ENCODE assay signal across 22 cellular contexts in the genomic region with DNA sequence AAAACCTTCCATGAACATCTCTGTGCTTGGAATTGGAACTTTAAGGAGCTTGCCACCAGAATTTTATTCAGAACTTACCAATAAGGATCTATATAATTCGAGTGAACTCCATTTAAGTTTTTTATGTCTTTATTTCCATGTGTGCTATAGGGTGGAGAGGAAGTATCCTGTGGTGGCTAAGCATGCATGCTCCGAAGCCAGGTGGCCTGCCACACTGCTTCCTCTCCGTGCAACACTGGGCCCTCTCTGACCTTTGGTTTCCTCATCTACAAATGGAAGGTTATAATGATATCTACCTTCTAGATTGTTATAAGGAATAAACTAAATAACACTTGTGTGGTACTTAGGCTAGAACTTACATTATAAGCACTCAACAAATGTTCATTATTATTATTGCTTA.
A peak's percentile ranks its signal among the peaks of the same experiment; 100 is the strongest.
DNase-seq lines count a peak whose midpoint lies in the region; ATAC-seq and TF ChIP-seq lines count a peak whose summit lies in the region.
"Had no signal": no experiment of that assay in that cellular context is flagged by ENCODE, and none has a peak within 500 bp of the region (broad histone marks: within the 10 kb centered on the region; RNA-seq: fewer than 3 reads in every experiment).

No MANE protein-coding gene starts in this region.

- no peak overlapping the region for H3K27ac Mint-ChIP-seq in memory B cell
- H3K27ac Mint-ChIP-seq: activated CD4-positive, alpha-beta T cell treated with anti-CD3 and anti-CD28 coated beads, Interleukin-2, amount 10 ng/mL, durations not matched to agents 7 days and 5 days; activated naive CD8-positive, alpha-beta T cell; activated T-helper 2 cell treated with anti-CD3 and anti-CD28 coated beads, Interferon-gamma antibody, Interleukin-2, Interleukin-4, amounts not matched to agents 10 μg/mL and 5 μg/mL and 100 μg/mL, durations not matched to agents 14 hours and 24 hours and 36 hours; stimulated activated naive CD8-positive, alpha-beta T cell treated with anti-CD3 and anti-CD28 coated beads, Interleukin-15, Interleukin-2, amounts not matched to agents 100 ng/mL and 50 ng/mL, for 24 hours had no signal

- peaks cover 5% of the 10 kb centered on the region for H3K4me1 Mint-ChIP-seq in memory B cell
- H3K4me1 Mint-ChIP-seq: central memory CD8-positive, alpha-beta T cell had no signal

- peaks cover 2% of the 10 kb centered on the region for H3K9me3 Mint-ChIP-seq in memory B cell
- H3K9me3 Mint-ChIP-seq: central memory CD8-positive, alpha-beta T cell; stimulated activated naive CD8-positive, alpha-beta T cell treated with anti-CD3 and anti-CD28 coated beads, Interleukin-15, Interleukin-2, amounts not matched to agents 100 ng/mL and 50 ng/mL, for 24 hours had no signal

- no peaks in the 10 kb centered on the region for H3K27me3 Mint-ChIP-seq in memory B cell
- H3K27me3 Mint-ChIP-seq: activated CD4-positive, alpha-beta T cell treated with anti-CD3 and anti-CD28 coated beads, Interleukin-2, amount 10 ng/mL, durations not matched to agents 7 days and 5 days; activated naive CD8-positive, alpha-beta T cell; central memory CD8-positive, alpha-beta T cell; stimulated activated naive CD8-positive, alpha-beta T cell treated with anti-CD3 and anti-CD28 coated beads, Interleukin-15, Interleukin-2, amounts not matched to agents 100 ng/mL and 50 ng/mL, for 24 hours had no signal

- peak; percentile 59 for ATAC-seq in memory B cell (ENCODE audit: low read depth)
- ATAC-seq: heart left ventricle had no signal

- no peaks in the 10 kb centered on the region for H3K4me1 ChIP-seq in esophagus muscularis mucosa
- H3K4me1 ChIP-seq: heart left ventricle, transverse colon had no signal

- TF ChIP-seq POLR2A in esophagus muscularis mucosa (IDR thresholded peaks at IDR 0.05; ENCODE audit: low read depth), result no peak

- no peaks in the 10 kb centered on the region for H3K36me3 ChIP-seq in esophagus muscularis mucosa
- H3K36me3 ChIP-seq: heart left ventricle, transverse colon had no signal

- 85% methylated on average over 3 of the region's 3 CpGs for WGBS in esophagus muscularis mucosa

- no peak overlapping the region for H3K27ac ChIP-seq in esophagus muscularis mucosa (replicated peaks in 1 of 4)
- H3K27ac ChIP-seq: dorsolateral prefrontal cortex, heart left ventricle, skin epidermis, transverse colon had no signal

- DNase-seq in GDM1 (lab: John Stamatoyannopoulos, UW) (peak; percentile 53), KBM-7 (peak; percentile 75), OCI-M1 (lab: John Stamatoyannopoulos, UW) (peak; percentile 62), memory B cell (ENCODE audit: low spot score in 2 of 2) (no peak), NCI-H2171 (lab: John Stamatoyannopoulos, UW) (no peak), SK-N-DZ (ENCODE audit: low spot score) (no peak), esophagus muscularis mucosa (ENCODE audit: extremely low spot score) (no peak)
- DNase-seq: activated CD4-positive, alpha-beta T cell treated with anti-CD3 and anti-CD28 coated beads, Interleukin-2, amount 10 ng/mL, durations not matched to agents 7 days and 5 days; activated CD8-positive, alpha-beta memory T cell treated with anti-CD3 and anti-CD28 coated beads, Interleukin-2, amount 50 U/mL, for 4 hours; dorsolateral prefrontal cortex; GOT3; heart left ventricle; NCI-H2227 treated with DMSO at 0.1 percent for 48 hours; nucleus accumbens; stimulated activated CD4-positive, alpha-beta T cell treated with anti-CD3 and anti-CD28 coated beads, Interleukin-4, amount 100 ng/mL, for 1 hour; T1000; transverse colon had no signal

- peaks cover 1% of the 10 kb centered on the region for H3K36me3 Mint-ChIP-seq in memory B cell
- H3K36me3 Mint-ChIP-seq: activated naive CD8-positive, alpha-beta T cell had no signal

- no peak overlapping the region for H3K4me3 ChIP-seq in esophagus muscularis mucosa
- H3K4me3 ChIP-seq: dorsolateral prefrontal cortex, heart left ventricle, skin epidermis, transverse colon had no signal

- no peak for TF ChIP-seq CTCF in esophagus muscularis mucosa (IDR thresholded peaks at IDR 0.05)

- H3K9me3 ChIP-seq in esophagus muscularis mucosa, result no peaks in the 10 kb centered on the region
- H3K9me3 ChIP-seq: heart left ventricle, transverse colon had no signal

- in situ Hi-C loops in KBM-7 (cut with MboI; ENCODE audit: low pct_unique_long_range_greater_than_20kb, low sequenced_read_pairs), result no loop called here

- H3K4me3 Mint-ChIP-seq in memory B cell, result no peak overlapping the region
- H3K4me3 Mint-ChIP-seq: activated CD4-positive, alpha-beta T cell treated with anti-CD3 and anti-CD28 coated beads, Interleukin-2, amount 10 ng/mL, durations not matched to agents 7 days and 5 days; activated naive CD8-positive, alpha-beta T cell; central memory CD8-positive, alpha-beta T cell; stimulated activated naive CD8-positive, alpha-beta T cell treated with anti-CD3 and anti-CD28 coated beads, Interleukin-15, Interleukin-2, amounts not matched to agents 100 ng/mL and 50 ng/mL, for 24 hours had no signal

- no peak for TF ChIP-seq EP300 in esophagus muscularis mucosa (IDR thresholded peaks at IDR 0.05)

- H3K27me3 ChIP-seq in esophagus muscularis mucosa, result no peaks in the 10 kb centered on the region
- H3K27me3 ChIP-seq: dorsolateral prefrontal cortex, heart left ventricle, transverse colon had no signal

- intact Hi-C loops in esophagus muscularis mucosa (cut with DNase I), result no loop called here

Comparison
In these comparisons a context has a peak if more than half of its experiments do, and no peak if none do; other contexts are left out.
1. DNase-seq: peak in GDM1 (single experiment), KBM-7 (single experiment) and OCI-M1 (single experiment); none in memory B cell (0 of 2), NCI-H2171 (single experiment), SK-N-DZ (single experiment) and esophagus muscularis mucosa (single experiment).